ENCODE assay signal across 8 cellular contexts in the genomic region with DNA sequence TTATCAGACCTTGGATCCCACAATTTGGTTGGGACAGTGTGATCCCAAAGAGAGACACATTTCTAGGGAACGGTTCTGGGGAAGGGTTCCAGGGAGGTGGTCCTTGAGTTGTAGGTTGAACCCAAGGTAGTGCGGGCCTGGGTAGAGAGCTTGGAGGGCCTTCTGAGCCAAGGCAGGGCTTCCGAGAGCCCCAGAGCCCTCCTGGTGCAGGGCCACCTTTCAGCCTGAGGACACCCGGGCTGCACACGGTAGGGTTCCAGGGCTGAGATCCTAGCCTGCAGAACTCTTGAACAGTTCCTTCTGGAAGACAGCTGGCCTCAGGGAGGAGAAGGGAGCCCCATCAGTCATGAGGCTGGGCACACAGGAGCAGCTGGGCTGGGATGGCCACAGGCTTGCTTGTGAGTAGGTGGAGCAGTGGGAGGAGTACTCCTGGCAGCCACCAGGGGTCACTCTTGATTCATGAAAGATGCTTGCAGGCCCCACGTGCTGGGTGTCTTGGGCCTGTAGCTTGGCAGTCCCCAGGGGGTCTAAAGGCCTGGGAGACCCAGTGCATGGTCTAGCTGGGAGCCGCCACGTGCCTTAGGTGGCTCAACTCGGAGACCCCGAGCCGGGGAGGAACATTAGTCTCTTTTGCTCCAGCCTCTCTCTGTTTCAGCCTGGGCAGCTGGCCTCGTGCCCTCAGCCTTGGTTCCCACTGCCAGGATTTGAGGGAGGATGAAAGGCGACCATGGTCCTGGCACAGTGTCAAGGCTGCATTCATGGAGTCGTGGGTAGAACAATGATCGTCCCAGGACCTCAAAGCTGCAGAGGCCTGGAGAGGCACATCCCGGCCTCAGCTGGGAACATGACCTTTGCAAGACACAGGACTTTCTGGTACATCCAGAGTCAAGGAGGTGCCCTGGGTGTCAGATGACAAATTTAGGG.
DNase-seq lines count a peak whose midpoint lies in the region; ATAC-seq and TF ChIP-seq lines count a peak whose summit lies in the region.

No MANE protein-coding gene starts in this region.

- no peak for TF ChIP-seq POLR2A in tibial nerve (IDR thresholded peaks at IDR 0.05)

- POLR2A ChIA-PET in Panc1 (lab: Charles Lee): no interaction called here

- H3K4me3 ChIP-seq in Panc1 (ENCODE audit: low read depth in 2 of 2, low read length in 2 of 2) (no peak overlapping the region), tibial nerve (no peak overlapping the region)

- no peaks in the 10 kb centered on the region for H3K9me3 ChIP-seq in Panc1 (ENCODE audit: control insufficient read depth, insufficient read depth, low read depth, low read length)
- H3K9me3 ChIP-seq in tibial nerve: peaks cover 0 to 12% (median 0%) of the 10 kb centered on the region in 4 donors

- in situ Hi-C loops in Panc1 (cut with HindIII; ENCODE audit: low pct_unique_long_range_greater_than_20kb, low sequenced_read_pairs): no loop called here

- no peak overlapping the region for H3K4me3 Mint-ChIP-seq in activated T-helper 1 cell treated with anti-CD3 and anti-CD28 coated beads, Interleukin-12 subunit alpha, Interleukin-12 subunit beta, Interleukin-2, Interleukin-4 antibody, amounts not matched to agents 30 ng/mL and 10 ng/mL and 1 ng/mL, durations not matched to agents 14 hours and 24 hours and 36 hours

- peaks cover 6% of the 10 kb centered on the region for H3K9me3 Mint-ChIP-seq in activated T-helper 1 cell treated with anti-CD3 and anti-CD28 coated beads, Interleukin-12 subunit alpha, Interleukin-12 subunit beta, Interleukin-2, Interleukin-4 antibody, amounts not matched to agents 30 ng/mL and 10 ng/mL and 1 ng/mL, durations not matched to agents 14 hours and 24 hours and 36 hours

- H3K27me3 ChIP-seq in Panc1 (ENCODE audit: control insufficient read depth, insufficient read depth, low read length) (no peaks in the 10 kb centered on the region), foreskin keratinocyte (no peaks in the 10 kb centered on the region), tibial nerve (no peaks in the 10 kb centered on the region)

- peak; percentile 89 for TF ChIP-seq CTCF in Panc1 (IDR thresholded peaks at IDR 0.05)
- peak; percentile 70 for TF ChIP-seq CTCF in foreskin keratinocyte (conservative IDR thresholded peaks at IDR 0.05)
- TF ChIP-seq CTCF in tibial nerve (IDR thresholded peaks at IDR 0.05): peak; percentile 67 to 83 (median 75)

- no peaks in the 10 kb centered on the region for H3K4me1 Mint-ChIP-seq in activated T-helper 1 cell treated with anti-CD3 and anti-CD28 coated beads, Interleukin-12 subunit alpha, Interleukin-12 subunit beta, Interleukin-2, Interleukin-4 antibody, amounts not matched to agents 30 ng/mL and 10 ng/mL and 1 ng/mL, durations not matched to agents 14 hours and 24 hours and 36 hours (ENCODE audit: low read depth)

- peak; percentile 85 for ATAC-seq in GM21576 (IDR thresholded peaks at IDR 0.05; ENCODE audit: unreplicated experiment)
- peak; percentile 96 for ATAC-seq in Panc1
- ATAC-seq in foreskin keratinocyte: peak; percentile 79

- intact Hi-C loops in Panc1 (cut with micrococcal nuclease; ENCODE audit: unreplicated experiment): no loop called here
- intact Hi-C loops in activated T-helper 1 cell treated with anti-CD3 and anti-CD28 coated beads, Interleukin-12 subunit alpha, Interleukin-12 subunit beta, Interleukin-2, Interleukin-4 antibody, amounts not matched to agents 30 ng/mL and 10 ng/mL and 1 ng/mL, durations not matched to agents 14 hours and 24 hours and 36 hours (cut with micrococcal nuclease): no loop called here

- no peaks in the 10 kb centered on the region for H3K36me3 Mint-ChIP-seq in activated T-helper 1 cell treated with anti-CD3 and anti-CD28 coated beads, Interleukin-12 subunit alpha, Interleukin-12 subunit beta, Interleukin-2, Interleukin-4 antibody, amounts not matched to agents 30 ng/mL and 10 ng/mL and 1 ng/mL, durations not matched to agents 14 hours and 24 hours and 36 hours (ENCODE audit: low read depth)

- 31 to 36% methylated on average over 16 of the region's 16 CpGs for WGBS in tibial nerve, 2 donors

- no peak for TF ChIP-seq EP300 in tibial nerve (IDR thresholded peaks at IDR 0.05)

- no peaks in the 10 kb centered on the region for H3K27me3 Mint-ChIP-seq in activated T-helper 1 cell treated with anti-CD3 and anti-CD28 coated beads, Interleukin-12 subunit alpha, Interleukin-12 subunit beta, Interleukin-2, Interleukin-4 antibody, amounts not matched to agents 30 ng/mL and 10 ng/mL and 1 ng/mL, durations not matched to agents 14 hours and 24 hours and 36 hours (ENCODE audit: insufficient read depth)

- H3K4me1 ChIP-seq in Panc1 (ENCODE audit: control insufficient read depth, insufficient read depth, low read length) (no peaks in the 10 kb centered on the region), foreskin keratinocyte (no peaks in the 10 kb centered on the region), tibial nerve (peaks cover 0 to 2% (median 0%) of the 10 kb centered on the region in 4 donors)

- no TSS peak for BruUV-seq in Panc1 (replicated peaks; lab: Mats Ljungman, UMichigan)

- DNase-seq in DMS53 treated with DMSO at 0.1 percent for 48 hours (lab: John Stamatoyannopoulos, UW; ENCODE audit: unreplicated experiment): peak; percentile 54
- peak; percentile 43 for DNase-seq in KG1 (lab: John Stamatoyannopoulos, UW)
- DNase-seq in Panc1 (ENCODE audit: low read depth, low spot score): peak; percentile 33
- DNase-seq in activated T-helper 1 cell treated with anti-CD3 and anti-CD28 coated beads, Interleukin-12 subunit alpha, Interleukin-12 subunit beta, Interleukin-2, Interleukin-4 antibody, amounts not matched to agents 30 ng/mL and 10 ng/mL and 1 ng/mL, durations not matched to agents 14 hours and 24 hours and 36 hours (ENCODE audit: low spot score): peak; percentile 18
- peak in 1 of 2 donors; percentile 34 for DNase-seq in foreskin keratinocyte
- DNase-seq in occipital lobe (lab: John Stamatoyannopoulos, UW): peak; percentile 40
- DNase-seq in tibial nerve (ENCODE audit: low spot score in 2 of 2): peak; percentile 40 to 65

- H3K27ac Mint-ChIP-seq in activated T-helper 1 cell treated with anti-CD3 and anti-CD28 coated beads, Interleukin-12 subunit alpha, Interleukin-12 subunit beta, Interleukin-2, Interleukin-4 antibody, amounts not matched to agents 30 ng/mL and 10 ng/mL and 1 ng/mL, durations not matched to agents 14 hours and 24 hours and 36 hours: no peak overlapping the region

- H3K36me3 ChIP-seq in Panc1 (ENCODE audit: control insufficient read depth, insufficient read depth, low read length): no peaks in the 10 kb centered on the region
- H3K36me3 ChIP-seq in tibial nerve: no peaks in the 10 kb centered on the region

- CTCF ChIA-PET in Panc1 (lab: Charles Lee): interaction anchor here (0.7 kb wide), 1 partner anchor 247 kb away, joined by 3 read pairs; no protein-coding TSS in a partner anchor

- H3K27ac ChIP-seq in Panc1 (ENCODE audit: low read length): no peak overlapping the region
- H3K27ac ChIP-seq in foreskin keratinocyte: no peak overlapping the region
- peak overlapping the region in 2 of 4 donors; percentile 67 to 74 for H3K27ac ChIP-seq in tibial nerve
